8 cellular contexts compared by ENCODE assay signal in the genomic region with DNA sequence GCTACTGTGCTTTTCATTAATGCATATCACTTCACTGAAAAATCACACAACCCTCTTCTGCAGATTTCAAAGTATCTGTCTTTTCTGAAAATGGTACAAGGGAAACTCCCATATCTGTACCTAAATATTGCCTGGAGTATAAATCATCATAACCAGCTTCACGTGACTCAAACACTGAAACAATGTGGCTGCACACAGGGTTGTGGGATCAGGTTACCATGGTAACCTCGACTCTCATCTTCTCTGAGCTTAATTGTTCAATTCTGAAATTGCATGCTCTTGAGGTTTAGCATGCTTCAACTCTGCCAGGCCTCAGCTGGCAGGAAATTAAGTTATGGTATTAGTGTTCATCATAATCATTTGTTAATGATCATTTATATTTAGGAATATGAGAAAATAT.
DNase-seq lines count a peak whose midpoint lies in the region; ATAC-seq, FAIRE-seq and TF ChIP-seq lines count a peak whose summit lies in the region.

No MANE protein-coding gene starts in this region.

- no peak for TF ChIP-seq POLR2A in HepG2 (IDR thresholded peaks at IDR 0.05; ENCODE audit: insufficient read depth in 1 of 2, low read depth in 2 of 2, low read length in 2 of 2)

- TF ChIP-seq CTCF in GM13977 (IDR thresholded peaks at IDR 0.05; ENCODE audit: extremely low read depth, insufficient read depth, missing control alignments) (no peak), HepG2 (CRISPR knock-in tag; IDR thresholded peaks at IDR 0.05) (no peak), Calu3 (IDR thresholded peaks at IDR 0.05; ENCODE audit: unreplicated experiment) (no peak), MCF 10A (IDR thresholded peaks at IDR 0.05; ENCODE audit: unreplicated experiment) (no peak)

- no peaks in the 10 kb centered on the region for H4K20me1 ChIP-seq in HepG2 (ENCODE audit: insufficient read depth, low read length)

- intact Hi-C loops in HepG2 (cut with micrococcal nuclease; ENCODE audit: unreplicated experiment) (no loop called here), Calu3 (cut with micrococcal nuclease; ENCODE audit: unreplicated experiment) (no loop called here), MCF 10A (cut with micrococcal nuclease) (no loop called here)

- H3K27ac Mint-ChIP-seq in Calu3 (ENCODE audit: unreplicated experiment) (no peak overlapping the region), MCF 10A (ENCODE audit: low read depth, unreplicated experiment) (no peak overlapping the region)

- TF ChIP-seq RAD21 in HepG2 (CRISPR knock-in tag; IDR thresholded peaks at IDR 0.05), result no peak

- H3K36me3 ChIP-seq in HepG2 (replicated peaks in 1 of 2; ENCODE audit: control insufficient read depth in 1 of 2, insufficient read depth in 2 of 2, low read length in 2 of 2), result no peaks in the 10 kb centered on the region

- peaks cover 0 to 4% of the 10 kb centered on the region in 2 experiments; a peak in 1 of 5 replicates for H3K27me3 ChIP-seq in HepG2 (ENCODE audit: control insufficient read depth in 1 of 2, insufficient read depth in 2 of 2, low read length in 2 of 2)

- no peaks in the 10 kb centered on the region for H3K4me1 ChIP-seq in HepG2 (ENCODE audit: insufficient read depth, low read length)

- ATAC-seq in GM21786 (IDR thresholded peaks at IDR 0.05; ENCODE audit: unreplicated experiment) (peak; percentile 51), HepG2 (no peak)

- in situ Hi-C loops in GM13977 (cut with MboI; ENCODE audit: low pct_unique_long_range_greater_than_20kb, low sequenced_read_pairs, unreplicated experiment) (no loop called here), HepG2 (cut with HindIII; ENCODE audit: extremely low pct_ligation_motif_present, low pct_unique_long_range_greater_than_20kb) (no loop called here)

- no peak overlapping the region for H2AFZ ChIP-seq in HepG2 (ENCODE audit: low read length)

- no peak for TF ChIP-seq EP300 in HepG2 (IDR thresholded peaks at IDR 0.05; ENCODE audit: low read depth in 2 of 2, low read length in 2 of 2)
- no peak for TF ChIP-seq EP300 in HepG2 (CRISPR knock-in tag; IDR thresholded peaks at IDR 0.05; ENCODE audit: borderline replicate concordance)

- H3K9ac ChIP-seq in HepG2 (ENCODE audit: insufficient read depth, low read depth, low read length), result no peak overlapping the region

- no peaks in the 10 kb centered on the region for H3K27me3 Mint-ChIP-seq in Calu3 (ENCODE audit: unreplicated experiment)
- H3K27me3 Mint-ChIP-seq in MCF 10A (ENCODE audit: insufficient read depth, unreplicated experiment), result no peaks in the 10 kb centered on the region

- no peak overlapping the region for H3K4me2 ChIP-seq in HepG2 (ENCODE audit: low read depth, low read length)

- BruUV-seq in HepG2 (replicated peaks; lab: Mats Ljungman, UMichigan) (no TSS peak), Calu3 (replicated peaks; lab: Mats Ljungman, UMichigan) (no TSS peak), MCF 10A (replicated peaks; lab: Mats Ljungman, UMichigan) (no TSS peak)

- 19% methylated on average over 2 of the region's 2 CpGs for WGBS in HepG2 (ENCODE audit: low lambda C conversion rate)

- H3K4me1 Mint-ChIP-seq in Calu3 (ENCODE audit: low read depth, unreplicated experiment) (no peaks in the 10 kb centered on the region), MCF 10A (ENCODE audit: insufficient read depth, unreplicated experiment) (no peaks in the 10 kb centered on the region)

- no peak overlapping the region for H3K27ac ChIP-seq in HepG2 (ENCODE audit: extremely low read length, insufficient read depth, low read length)

- H3K79me2 ChIP-seq in HepG2 (ENCODE audit: insufficient read depth, low read length), result no peaks in the 10 kb centered on the region

- no peak for FAIRE-seq in HepG2 (lab: Jason Lieb, UNC)

- no peaks in the 10 kb centered on the region for H3K9me3 ChIP-seq in HepG2 (ENCODE audit: low read length)

- POLR2A ChIA-PET in HepG2 (lab: Yijun Ruan, JAX), result no interaction called here
- POLR2A ChIA-PET in MCF 10A (lab: Yijun Ruan, JAX), result no interaction called here

- CTCF ChIA-PET in HepG2 (lab: Yijun Ruan, JAX; ENCODE audit: low intra/inter-chr PET ratio, low total read pairs) (no interaction called here), Calu3 (lab: Charles Lee) (no interaction called here), MCF 10A (lab: Yijun Ruan, JAX) (interaction anchor here (0.7 to 1.3 kb wide), 2 partner anchors 93 to 106 kb away, joined by 3 to 6 read pairs; no protein-coding TSS in a partner anchor)

- H3K9me3 Mint-ChIP-seq in Calu3 (ENCODE audit: low read depth, unreplicated experiment), result no peaks in the 10 kb centered on the region
- no peaks in the 10 kb centered on the region for H3K9me3 Mint-ChIP-seq in MCF 10A (ENCODE audit: unreplicated experiment)

- H3K4me3 Mint-ChIP-seq in Calu3 (ENCODE audit: low read depth, unreplicated experiment) (no peak overlapping the region), MCF 10A (ENCODE audit: unreplicated experiment) (no peak overlapping the region)

- H3K36me3 Mint-ChIP-seq in Calu3 (ENCODE audit: insufficient read depth, unreplicated experiment) (no peaks in the 10 kb centered on the region), MCF 10A (ENCODE audit: insufficient read depth, unreplicated experiment) (no peaks in the 10 kb centered on the region)

- H3K4me3 ChIP-seq in HepG2 (replicated peaks in 1 of 3; ENCODE audit: insufficient read depth in 1 of 3, low read depth in 2 of 3, low read length in 3 of 3), result no peak overlapping the region

- DNase-seq in GM13977 (ENCODE audit: low spot score) (peak; percentile 73), NCI-H2227 treated with DMSO at 0.1 percent for 48 hours (lab: John Stamatoyannopoulos, UW) (peak; percentile 41), fibroblast of gingiva (ENCODE audit: low read depth) (peak; percentile 21), HepG2 (ENCODE audit: low spot score) (no peak), NCI-H526 treated with DMSO at 0.1 percent for 48 hours (lab: John Stamatoyannopoulos, UW) (no peak), Calu3 (no peak), MCF 10A (ENCODE audit: unreplicated experiment) (no peak)

TF ChIP-seq in HepG2, 621 proteins besides CTCF, POLR2A, EP300 and RAD21:
- no peak for TF ChIP-seq ZNF143 (CRISPR knock-in tag; IDR thresholded peaks at IDR 0.05)
- no peak for TF ChIP-seq ZNF431 (CRISPR knock-in tag; IDR thresholded peaks at IDR 0.05; ENCODE audit: borderline replicate concordance, low read depth)
- no peak for TF ChIP-seq NONO (IDR thresholded peaks at IDR 0.05)
- TF ChIP-seq NONO (CRISPR knock-in tag; conservative IDR thresholded peaks at IDR 0.05), result no peak
- TF ChIP-seq SMYD3 (CRISPR knock-in tag; IDR thresholded peaks at IDR 0.05), result no peak
- no peak for TF ChIP-seq ZNF260 (CRISPR knock-in tag; IDR thresholded peaks at IDR 0.05; ENCODE audit: borderline replicate concordance, low read depth)
- TF ChIP-seq, protein P1, sequence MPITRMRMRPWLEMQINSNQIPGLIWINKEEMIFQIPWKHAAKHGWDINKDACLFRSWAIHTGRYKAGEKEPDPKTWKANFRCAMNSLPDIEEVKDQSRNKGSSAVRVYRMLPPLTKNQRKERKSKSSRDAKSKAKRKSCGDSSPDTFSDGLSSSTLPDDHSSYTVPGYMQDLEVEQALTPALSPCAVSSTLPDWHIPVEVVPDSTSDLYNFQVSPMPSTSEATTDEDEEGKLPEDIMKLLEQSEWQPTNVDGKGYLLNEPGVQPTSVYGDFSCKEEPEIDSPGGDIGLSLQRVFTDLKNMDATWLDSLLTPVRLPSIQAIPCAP (CRISPR knock-in tag; IDR thresholded peaks at IDR 0.05; ENCODE audit: low read depth), result no peak
- TF ChIP-seq ZNF30 (CRISPR knock-in tag; IDR thresholded peaks at IDR 0.05), result no peak
- no peak for TF ChIP-seq ZNF713 (CRISPR knock-in tag; IDR thresholded peaks at IDR 0.05)
- TF ChIP-seq ERF (CRISPR knock-in tag; IDR thresholded peaks at IDR 0.05), result no peak
- TF ChIP-seq TBX2 (CRISPR knock-in tag; IDR thresholded peaks at IDR 0.05; ENCODE audit: borderline replicate concordance), result no peak
- TF ChIP-seq ZNF773 (CRISPR knock-in tag; IDR thresholded peaks at IDR 0.05; ENCODE audit: borderline replicate concordance), result no peak
- TF ChIP-seq, protein P2, sequence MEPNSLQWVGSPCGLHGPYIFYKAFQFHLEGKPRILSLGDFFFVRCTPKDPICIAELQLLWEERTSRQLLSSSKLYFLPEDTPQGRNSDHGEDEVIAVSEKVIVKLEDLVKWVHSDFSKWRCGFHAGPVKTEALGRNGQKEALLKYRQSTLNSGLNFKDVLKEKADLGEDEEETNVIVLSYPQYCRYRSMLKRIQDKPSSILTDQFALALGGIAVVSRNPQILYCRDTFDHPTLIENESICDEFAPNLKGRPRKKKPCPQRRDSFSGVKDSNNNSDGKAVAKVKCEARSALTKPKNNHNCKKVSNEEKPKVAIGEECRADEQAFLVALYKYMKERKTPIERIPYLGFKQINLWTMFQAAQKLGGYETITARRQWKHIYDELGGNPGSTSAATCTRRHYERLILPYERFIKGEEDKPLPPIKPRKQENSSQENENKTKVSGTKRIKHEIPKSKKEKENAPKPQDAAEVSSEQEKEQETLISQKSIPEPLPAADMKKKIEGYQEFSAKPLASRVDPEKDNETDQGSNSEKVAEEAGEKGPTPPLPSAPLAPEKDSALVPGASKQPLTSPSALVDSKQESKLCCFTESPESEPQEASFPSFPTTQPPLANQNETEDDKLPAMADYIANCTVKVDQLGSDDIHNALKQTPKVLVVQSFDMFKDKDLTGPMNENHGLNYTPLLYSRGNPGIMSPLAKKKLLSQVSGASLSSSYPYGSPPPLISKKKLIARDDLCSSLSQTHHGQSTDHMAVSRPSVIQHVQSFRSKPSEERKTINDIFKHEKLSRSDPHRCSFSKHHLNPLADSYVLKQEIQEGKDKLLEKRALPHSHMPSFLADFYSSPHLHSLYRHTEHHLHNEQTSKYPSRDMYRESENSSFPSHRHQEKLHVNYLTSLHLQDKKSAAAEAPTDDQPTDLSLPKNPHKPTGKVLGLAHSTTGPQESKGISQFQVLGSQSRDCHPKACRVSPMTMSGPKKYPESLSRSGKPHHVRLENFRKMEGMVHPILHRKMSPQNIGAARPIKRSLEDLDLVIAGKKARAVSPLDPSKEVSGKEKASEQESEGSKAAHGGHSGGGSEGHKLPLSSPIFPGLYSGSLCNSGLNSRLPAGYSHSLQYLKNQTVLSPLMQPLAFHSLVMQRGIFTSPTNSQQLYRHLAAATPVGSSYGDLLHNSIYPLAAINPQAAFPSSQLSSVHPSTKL (CRISPR knock-in tag; IDR thresholded peaks at IDR 0.05), result no peak

Comparison
In these comparisons a context has a peak if more than half of its experiments do, and no peak if none do; other contexts are left out.
1. DNase-seq: peak in GM13977 (single experiment), NCI-H2227 treated with DMSO at 0.1 percent for 48 hours (single experiment) and fibroblast of gingiva (single experiment); none in HepG2 (single experiment), NCI-H526 treated with DMSO at 0.1 percent for 48 hours (single experiment), Calu3 (single experiment) and MCF 10A (single experiment).